In genomic region chr16:1613728-1614225, GRCh38 we compare ENCODE assay signal across 8 cellular contexts. TPM values are rescaled to one million over a fixed set of nuclear protein-coding genes. Genes with fewer than 3 reads are reported as not detected.
DNase-seq lines count a peak whose midpoint lies in the region; ATAC-seq and TF ChIP-seq lines count a peak whose summit lies in the region.

No MANE protein-coding gene starts in this region.

- H3K27me3 Mint-ChIP-seq in activated CD8-positive, alpha-beta T cell treated with anti-CD3 and anti-CD28 coated beads, Interleukin-2, amount 10 ng/mL, durations not matched to agents 7 days and 5 days (ENCODE audit: low read depth): no peaks in the 10 kb centered on the region
- peaks cover 18% of the 10 kb centered on the region for H3K27me3 Mint-ChIP-seq in glutamatergic neuron (ENCODE audit: unreplicated experiment)

- H3K27ac Mint-ChIP-seq in activated CD8-positive, alpha-beta T cell treated with anti-CD3 and anti-CD28 coated beads, Interleukin-2, amount 10 ng/mL, durations not matched to agents 7 days and 5 days: peak overlapping the region; percentile 80
- peak overlapping the region; percentile 55 for H3K27ac Mint-ChIP-seq in glutamatergic neuron (ENCODE audit: unreplicated experiment)

- H3K27me3 ChIP-seq in right atrium auricular region: no peaks in the 10 kb centered on the region

- peaks cover 18% of the 10 kb centered on the region for H3K36me3 ChIP-seq in right atrium auricular region

- CTCF ChIA-PET in activated CD8-positive, alpha-beta T cell treated with anti-CD3 and anti-CD28 coated beads, Interleukin-2, amount 10 ng/mL, durations not matched to agents 7 days and 5 days (lab: Charles Lee): interaction anchor here (1.0 kb wide), 1 partner anchor 92 kb away, joined by 4 read pairs; the partner anchor contains the start of gene MAPK8IP3

- no peaks in the 10 kb centered on the region for H3K9me3 Mint-ChIP-seq in activated CD8-positive, alpha-beta T cell treated with anti-CD3 and anti-CD28 coated beads, Interleukin-2, amount 10 ng/mL, durations not matched to agents 7 days and 5 days (ENCODE audit: insufficient read depth)
- H3K9me3 Mint-ChIP-seq in glutamatergic neuron (ENCODE audit: unreplicated experiment): peaks cover 12% of the 10 kb centered on the region

- no peaks in the 10 kb centered on the region for H3K9me3 ChIP-seq in right atrium auricular region

- TF ChIP-seq CTCF in right atrium auricular region (IDR thresholded peaks at IDR 0.05) (no peak), glutamatergic neuron (IDR thresholded peaks at IDR 0.05; ENCODE audit: partially characterized antibody, unreplicated experiment) (no peak)

- peak; percentile 64 for DNase-seq in right atrium auricular region (ENCODE audit: low spot score)
- no peak for DNase-seq in Right ventricle myocardium inferior (ENCODE audit: missing footprints)
- no peak for DNase-seq in activated CD8-positive, alpha-beta T cell treated with anti-CD3 and anti-CD28 coated beads, Interleukin-2, amount 10 ng/mL, durations not matched to agents 7 days and 5 days
- DNase-seq in glutamatergic neuron: peak; percentile 29
- DNase-seq in Kasumi-1 (lab: John Stamatoyannopoulos, UW): no peak

- peaks cover 0 to 52% of the 10 kb centered on the region in 2 donors for H3K4me1 ChIP-seq in right atrium auricular region

- H3K27ac ChIP-seq in right atrium auricular region: peak overlapping the region in 1 of 2 donors; percentile 83
- H3K27ac ChIP-seq in skin epidermis: peak overlapping the region in 13 of 21 experiments; percentile 6 to 90 (median 85)

- H3K4me3 Mint-ChIP-seq in activated CD8-positive, alpha-beta T cell treated with anti-CD3 and anti-CD28 coated beads, Interleukin-2, amount 10 ng/mL, durations not matched to agents 7 days and 5 days: peak overlapping the region; percentile 91
- H3K4me3 Mint-ChIP-seq in glutamatergic neuron (ENCODE audit: unreplicated experiment): peak overlapping the region; percentile 91

- ATAC-seq in Right ventricle myocardium inferior: no peak
- no peak for ATAC-seq in activated CD8-positive, alpha-beta T cell treated with anti-CD3 and anti-CD28 coated beads, Interleukin-2, amount 10 ng/mL, durations not matched to agents 7 days and 5 days
- ATAC-seq in HG02678 (IDR thresholded peaks at IDR 0.05; ENCODE audit: unreplicated experiment): no peak
- ATAC-seq in GM21447 (IDR thresholded peaks at IDR 0.05; ENCODE audit: unreplicated experiment): no peak

- H3K36me3 Mint-ChIP-seq in activated CD8-positive, alpha-beta T cell treated with anti-CD3 and anti-CD28 coated beads, Interleukin-2, amount 10 ng/mL, durations not matched to agents 7 days and 5 days (ENCODE audit: low read depth): peaks cover 30% of the 10 kb centered on the region
- no peaks in the 10 kb centered on the region for H3K36me3 Mint-ChIP-seq in glutamatergic neuron (ENCODE audit: unreplicated experiment)

- peaks cover 47% of the 10 kb centered on the region for H3K4me1 Mint-ChIP-seq in activated CD8-positive, alpha-beta T cell treated with anti-CD3 and anti-CD28 coated beads, Interleukin-2, amount 10 ng/mL, durations not matched to agents 7 days and 5 days (ENCODE audit: low read depth)
- H3K4me1 Mint-ChIP-seq in glutamatergic neuron (ENCODE audit: low read depth, unreplicated experiment): peaks cover 38% of the 10 kb centered on the region

- H3K4me3 ChIP-seq in right atrium auricular region (peak overlapping the region; percentile 59 to 96), skin epidermis (peak overlapping the region; percentile 83 to 97 (median 87))

- POLR2A ChIA-PET in activated CD8-positive, alpha-beta T cell treated with anti-CD3 and anti-CD28 coated beads, Interleukin-2, amount 10 ng/mL, durations not matched to agents 7 days and 5 days (lab: Charles Lee): interaction anchor here (0.6 kb wide), 1 partner anchor 92 kb away, joined by 4 read pairs; no protein-coding TSS in a partner anchor

- intact Hi-C loops in Right ventricle myocardium inferior (cut with DNase I): loop anchor here (5.0 kb wide), 4 partner anchors 64 to 214 kb away; partner anchors contain the start of genes FAHD1, HAGH, JPT2 and TMEM204

RNA-seq across cellular contexts. Expression of gene CRAMP1, which starts 1.6 kb away (rescaled TPM):
- total RNA-seq in right atrium auricular region (1 to 10 TPM; 7.7 to 9.7 TPM), Right ventricle myocardium inferior (9.8 TPM), glutamatergic neuron (ENCODE audit: unreplicated experiment) (52.4 TPM)
- total RNA-seq in activated CD8-positive, alpha-beta T cell treated with anti-CD3 and anti-CD28 coated beads, Interleukin-2, amount 10 ng/mL, durations not matched to agents 7 days and 5 days: 10 to 100 TPM; 23.9 to 25.2 TPM

RNA-seq across cellular contexts. Expression of gene IFT140, which starts 1.9 kb away (rescaled TPM):
- total RNA-seq in right atrium auricular region (10 to 100 TPM in 1 of 2 donors, 1 to 10 TPM in 1; 6.4 to 13.0 TPM), Right ventricle myocardium inferior (7.2 TPM), glutamatergic neuron (ENCODE audit: unreplicated experiment) (33.4 TPM)
- total RNA-seq in activated CD8-positive, alpha-beta T cell treated with anti-CD3 and anti-CD28 coated beads, Interleukin-2, amount 10 ng/mL, durations not matched to agents 7 days and 5 days: 10 to 100 TPM; 10.3 to 15.4 TPM

Comparison
In these comparisons a context has a peak if more than half of its experiments do, and no peak if none do; other contexts are left out.
1. DNase-seq: peak in right atrium auricular region (single experiment) and glutamatergic neuron (single experiment); none in Right ventricle myocardium inferior (single experiment), activated CD8-positive, alpha-beta T cell treated with anti-CD3 and anti-CD28 coated beads, Interleukin-2, amount 10 ng/mL, durations not matched to agents 7 days and 5 days (single experiment) and Kasumi-1 (0 of 2).